In genomic region chr13:112442483-112443090, GRCh38 we compare ENCODE assay signal across 1 cellular context.
TF ChIP-seq lines count a peak whose summit lies in the region.

No MANE protein-coding gene starts in this region.

TF ChIP-seq in IMR-90, 13 proteins besides CTCF, POLR2A, EP300 and RAD21 (continued from another document):
- TF ChIP-seq, protein P1, sequence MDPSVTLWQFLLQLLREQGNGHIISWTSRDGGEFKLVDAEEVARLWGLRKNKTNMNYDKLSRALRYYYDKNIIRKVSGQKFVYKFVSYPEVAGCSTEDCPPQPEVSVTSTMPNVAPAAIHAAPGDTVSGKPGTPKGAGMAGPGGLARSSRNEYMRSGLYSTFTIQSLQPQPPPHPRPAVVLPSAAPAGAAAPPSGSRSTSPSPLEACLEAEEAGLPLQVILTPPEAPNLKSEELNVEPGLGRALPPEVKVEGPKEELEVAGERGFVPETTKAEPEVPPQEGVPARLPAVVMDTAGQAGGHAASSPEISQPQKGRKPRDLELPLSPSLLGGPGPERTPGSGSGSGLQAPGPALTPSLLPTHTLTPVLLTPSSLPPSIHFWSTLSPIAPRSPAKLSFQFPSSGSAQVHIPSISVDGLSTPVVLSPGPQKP (IDR thresholded peaks at IDR 0.05; ENCODE audit: borderline replicate concordance, low read depth, low read length) = no peak
- TF ChIP-seq BHLHE40 (IDR thresholded peaks at IDR 0.05; ENCODE audit: low read depth, low read length) = no peak
- TF ChIP-seq RCOR1 (IDR thresholded peaks at IDR 0.05; ENCODE audit: insufficient replicate concordance, low read length) = no peak
